ENCODE assay signal across 1 cellular context in genomic region chr2:120922571-120923332, GRCh38.
TF ChIP-seq lines count a peak whose summit lies in the region.

No MANE protein-coding gene starts in this region.

TF ChIP-seq in H1, 55 proteins besides CTCF, POLR2A, EP300 and RAD21:
- TF ChIP-seq HDAC2 (IDR thresholded peaks at IDR 0.05; ENCODE audit: borderline replicate concordance in 1 of 2, low read depth in 2 of 2, low read length in 2 of 2) (no peak), ZNF274 (IDR thresholded peaks at IDR 0.05; ENCODE audit: borderline replicate concordance, extremely low read depth, low read length) (no peak), CREB1 (IDR thresholded peaks at IDR 0.05) (no peak)
- TF ChIP-seq, protein P1, sequence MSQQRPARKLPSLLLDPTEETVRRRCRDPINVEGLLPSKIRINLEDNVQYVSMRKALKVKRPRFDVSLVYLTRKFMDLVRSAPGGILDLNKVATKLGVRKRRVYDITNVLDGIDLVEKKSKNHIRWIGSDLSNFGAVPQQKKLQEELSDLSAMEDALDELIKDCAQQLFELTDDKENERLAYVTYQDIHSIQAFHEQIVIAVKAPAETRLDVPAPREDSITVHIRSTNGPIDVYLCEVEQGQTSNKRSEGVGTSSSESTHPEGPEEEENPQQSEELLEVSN (IDR thresholded peaks at IDR 0.05) = no peak
